8 cellular contexts compared by ENCODE assay signal in genomic region chr15:67456677-67457529, GRCh38.
A peak's percentile ranks its signal among the peaks of the same experiment; 100 is the strongest.
DNase-seq lines count a peak whose midpoint lies in the region; ATAC-seq and TF ChIP-seq lines count a peak whose summit lies in the region.

No MANE protein-coding gene starts in this region.

- no peaks in the 10 kb centered on the region for H3K4me1 ChIP-seq in PC-9 (replicated peaks; ENCODE audit: insufficient read depth)

- H3K36me3 ChIP-seq in PC-9 (ENCODE audit: low read depth): no peaks in the 10 kb centered on the region

- no peaks in the 10 kb centered on the region for H3K4me1 Mint-ChIP-seq in nephron

- CTCF ChIA-PET in PC-9 (lab: Charles Lee): no interaction called here

- no peak overlapping the region for H2AFZ ChIP-seq in PC-9

- H3K9me2 ChIP-seq in PC-9 (ENCODE audit: insufficient read depth): no peaks in the 10 kb centered on the region

- peak; percentile 81 for TF ChIP-seq CTCF in PC-9 (conservative IDR thresholded peaks at IDR 0.05)
- TF ChIP-seq CTCF in nephron (IDR thresholded peaks at IDR 0.05; ENCODE audit: unreplicated experiment in 3 of 3): peak; percentile 91 to 94 (median 94)

- no peak overlapping the region for H3K27ac ChIP-seq in PC-9

- H3K4me3 Mint-ChIP-seq in nephron: no peak overlapping the region

- H4K20me1 ChIP-seq in PC-9 (ENCODE audit: insufficient read depth): no peaks in the 10 kb centered on the region

- ATAC-seq in HG02970 (IDR thresholded peaks at IDR 0.05; ENCODE audit: low FRiP score, unreplicated experiment): no peak

- H3K4me2 ChIP-seq in PC-9: no peak overlapping the region

- no peaks in the 10 kb centered on the region for H3F3A ChIP-seq in PC-9 (ENCODE audit: insufficient read depth, low read depth)

- intact Hi-C loops in PC-9 (cut with micrococcal nuclease; ENCODE audit: unreplicated experiment): loop anchor here (1.0 kb wide), 1 partner anchor 379 kb away; no protein-coding TSS in a partner anchor

- POLR2A ChIA-PET in PC-9 (lab: Charles Lee; ENCODE audit: unreplicated experiment): no interaction called here

- BruUV-seq in PC-9 (replicated peaks; lab: Mats Ljungman, UMichigan): no TSS peak

- H3K9me3 Mint-ChIP-seq in nephron: peaks cover 18% of the 10 kb centered on the region

- H3K27ac Mint-ChIP-seq in nephron: no peak overlapping the region

- DNase-seq in ELR (ENCODE audit: low read depth) (peak; percentile 74), KG1 (lab: John Stamatoyannopoulos, UW) (peak; percentile 78), PC-9 (peak in 1 of 2 experiments; percentile 58), fibroblast of gingiva (ENCODE audit: low read depth) (peak; percentile 63)
- DNase-seq in activated T-cell treated with anti-CD3 and anti-CD28 coated beads, Interleukin-2, amount 50 U/mL, for 1 hour: peak; percentile 84
- peak; percentile 48 to 79 (median 69) for DNase-seq in stimulated activated naive CD4-positive, alpha-beta T cell (lab: John Stamatoyannopoulos, UW)

- H3K9me3 ChIP-seq in PC-9 (ENCODE audit: insufficient read depth, low read depth): no peaks in the 10 kb centered on the region

- H3K27me3 Mint-ChIP-seq in nephron (ENCODE audit: low read depth): peaks cover 15% of the 10 kb centered on the region

- H3K36me3 Mint-ChIP-seq in nephron (ENCODE audit: low read depth): peaks cover 19% of the 10 kb centered on the region

- no peak overlapping the region for H3K4me3 ChIP-seq in PC-9

- H3K27me3 ChIP-seq in PC-9 (ENCODE audit: insufficient read depth, low read depth): no peaks in the 10 kb centered on the region

- no peaks in the 10 kb centered on the region for H3K79me2 ChIP-seq in PC-9 (ENCODE audit: low read depth)
